ENCODE assay signal across 8 cellular contexts in the genomic region with DNA sequence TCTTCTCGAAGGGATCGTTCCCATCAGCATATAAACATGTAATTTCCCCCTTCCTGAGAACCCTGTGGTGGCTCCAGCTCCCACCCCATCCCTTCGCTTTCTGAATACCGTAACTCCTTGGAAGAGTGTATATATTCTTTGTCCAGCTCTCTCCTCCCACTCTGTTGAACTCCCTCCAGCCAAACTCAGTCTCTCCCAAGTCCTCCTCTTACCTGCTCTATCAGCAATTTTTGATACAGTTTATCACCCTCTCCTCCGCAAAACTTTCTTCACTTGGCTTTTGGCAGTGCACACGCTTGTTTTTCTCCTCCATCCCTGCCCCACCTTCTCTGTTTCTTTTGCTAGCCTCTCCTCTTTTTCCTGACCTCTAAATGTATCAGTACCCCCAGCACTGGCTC.
DNase-seq lines count a peak whose midpoint lies in the region; ATAC-seq and TF ChIP-seq lines count a peak whose summit lies in the region.

No MANE protein-coding gene starts in this region.

- peak overlapping the region; percentile 66 for H3K27ac ChIP-seq in CD8-positive, alpha-beta memory T cell (ENCODE audit: low read depth, low read length)
- peak overlapping the region; percentile 14 for H3K27ac ChIP-seq in RWPE2 (ENCODE audit: poor library complexity, severe bottlenecking)
- peak overlapping the region; percentile 75 to 77 for H3K27ac ChIP-seq in esophagus (ENCODE audit: low read depth in 2 of 2, low read length in 1 of 2)
- H3K27ac ChIP-seq in osteoblast (ENCODE audit: low read depth, low read length): peak overlapping the region; percentile 74

- H3K9me3 Mint-ChIP-seq in CD8-positive, alpha-beta memory T cell: peaks cover 0 to 4% (median 0%) of the 10 kb centered on the region in 5 donors

- H3K4me1 Mint-ChIP-seq in CD8-positive, alpha-beta memory T cell: peaks cover 45 to 56% (median 55%) of the 10 kb centered on the region in 3 donors

- H3K4me3 ChIP-seq in CD8-positive, alpha-beta memory T cell (ENCODE audit: low read length): peak overlapping the region; percentile 85
- H3K4me3 ChIP-seq in RWPE2 (ENCODE audit: severe bottlenecking) (peak overlapping the region; percentile 48), esophagus (ENCODE audit: low read depth in 1 of 2, low read length in 2 of 2) (peak overlapping the region; percentile 28 to 56), osteoblast (ENCODE audit: insufficient read depth, low read length) (peak overlapping the region; percentile 79)

- H3K27me3 ChIP-seq in CD8-positive, alpha-beta memory T cell (ENCODE audit: insufficient read depth, low read length, poor library complexity, severe bottlenecking): no peaks in the 10 kb centered on the region
- H3K27me3 ChIP-seq in RWPE2 (ENCODE audit: insufficient read depth, poor library complexity, severe bottlenecking): no peaks in the 10 kb centered on the region
- H3K27me3 ChIP-seq in esophagus (ENCODE audit: control insufficient read depth in 1 of 2, insufficient read depth in 2 of 2, low read length in 2 of 2): no peaks in the 10 kb centered on the region
- H3K27me3 ChIP-seq in osteoblast (ENCODE audit: insufficient read depth, low read length): peaks cover 7% of the 10 kb centered on the region

- H3K27ac Mint-ChIP-seq in CD8-positive, alpha-beta memory T cell: peak overlapping the region; percentile 92 to 99 (median 98)

- peaks cover 50% of the 10 kb centered on the region for H3K4me1 ChIP-seq in CD8-positive, alpha-beta memory T cell (ENCODE audit: insufficient read depth, low read length)
- peaks cover 8% of the 10 kb centered on the region for H3K4me1 ChIP-seq in RWPE2 (ENCODE audit: insufficient read depth, poor library complexity, severe bottlenecking)
- peaks cover 0 to 8% of the 10 kb centered on the region in 2 donors for H3K4me1 ChIP-seq in esophagus (ENCODE audit: control insufficient read depth in 2 of 2, insufficient read depth in 2 of 2, low read length in 1 of 2)
- peaks cover 11% of the 10 kb centered on the region for H3K4me1 ChIP-seq in osteoblast (ENCODE audit: insufficient read depth, low read length)

- H3K4me3 Mint-ChIP-seq in CD8-positive, alpha-beta memory T cell: peak overlapping the region; percentile 87 to 99 (median 95)

- H3K36me3 ChIP-seq in CD8-positive, alpha-beta memory T cell (ENCODE audit: insufficient read depth, low read length): no peaks in the 10 kb centered on the region
- H3K36me3 ChIP-seq in RWPE2 (ENCODE audit: low read depth) (no peaks in the 10 kb centered on the region), esophagus (ENCODE audit: control insufficient read depth in 2 of 2, insufficient read depth in 2 of 2, low read length in 1 of 2) (no peaks in the 10 kb centered on the region), osteoblast (ENCODE audit: insufficient read depth, low read length) (no peaks in the 10 kb centered on the region)

- peaks cover 0 to 2% (median 0%) of the 10 kb centered on the region in 3 donors for H3K36me3 Mint-ChIP-seq in CD8-positive, alpha-beta memory T cell

- 25 to 47% methylated on average over 6 of the region's 6 CpGs for WGBS in esophagus, 2 donors

- no peaks in the 10 kb centered on the region for H4K20me1 ChIP-seq in osteoblast (ENCODE audit: insufficient read depth, low read length)

- peak overlapping the region; percentile 96 for H2AFZ ChIP-seq in osteoblast (ENCODE audit: low read length)

- CTCF ChIA-PET in CD8-positive, alpha-beta memory T cell (lab: Charles Lee): interaction anchor here (1.0 kb wide), 1 partner anchor 16 kb away, joined by 3 read pairs; no protein-coding TSS in a partner anchor

- ATAC-seq in RWPE2 (ENCODE audit: low read depth) (0 out of 3 replicates have a peak, but pooled peaks have one; percentile 4), HG03521 (IDR thresholded peaks at IDR 0.05; ENCODE audit: unreplicated experiment) (no peak)

- DNase-seq in CD8-positive, alpha-beta memory T cell: no peak
- DNase-seq in RWPE2 (ENCODE audit: low spot score) (no peak), osteoblast (ENCODE audit: insufficient read length, low spot score, missing footprints) (no peak), NCI-H2029 (lab: John Stamatoyannopoulos, UW) (no peak), GOT3 (lab: John Stamatoyannopoulos, UW) (no peak), NCI-H1048 (lab: John Stamatoyannopoulos, UW) (no peak)

- TF ChIP-seq CTCF in RWPE2 (IDR thresholded peaks at IDR 0.05; ENCODE audit: poor library complexity, severe bottlenecking) (no peak), osteoblast (IDR thresholded peaks at IDR 0.05; ENCODE audit: extremely low read depth, low read depth, low read length) (no peak)

- POLR2A ChIA-PET in CD8-positive, alpha-beta memory T cell (lab: Charles Lee): no interaction called here

- H3K9me3 ChIP-seq in CD8-positive, alpha-beta memory T cell (ENCODE audit: low read length): no peaks in the 10 kb centered on the region
- no peaks in the 10 kb centered on the region for H3K9me3 ChIP-seq in RWPE2 (ENCODE audit: severe bottlenecking)
- no peaks in the 10 kb centered on the region for H3K9me3 ChIP-seq in esophagus (ENCODE audit: control insufficient read depth in 2 of 2, insufficient read depth in 1 of 2, low read depth in 1 of 2, low read length in 1 of 2)
- H3K9me3 ChIP-seq in osteoblast (ENCODE audit: low read depth, low read length): no peaks in the 10 kb centered on the region

- H3K79me2 ChIP-seq in osteoblast (ENCODE audit: insufficient read depth, low read length): no peaks in the 10 kb centered on the region

- H3K27me3 Mint-ChIP-seq in CD8-positive, alpha-beta memory T cell: peaks cover 2 to 4% of the 10 kb centered on the region in 2 donors

- H3K4me2 ChIP-seq in osteoblast (ENCODE audit: insufficient read depth, low read length): peak overlapping the region; percentile 95

Comparison
In these comparisons a context has a peak if more than half of its experiments do, and no peak if none do; other contexts are left out.
1. H3K27ac ChIP-seq: peak in every context shown above with its lines; median percentile 76 in esophagus; 74 in osteoblast; 66 in CD8-positive, alpha-beta memory T cell; 14 in RWPE2.